10 cellular contexts compared by ENCODE assay signal in the genomic region with DNA sequence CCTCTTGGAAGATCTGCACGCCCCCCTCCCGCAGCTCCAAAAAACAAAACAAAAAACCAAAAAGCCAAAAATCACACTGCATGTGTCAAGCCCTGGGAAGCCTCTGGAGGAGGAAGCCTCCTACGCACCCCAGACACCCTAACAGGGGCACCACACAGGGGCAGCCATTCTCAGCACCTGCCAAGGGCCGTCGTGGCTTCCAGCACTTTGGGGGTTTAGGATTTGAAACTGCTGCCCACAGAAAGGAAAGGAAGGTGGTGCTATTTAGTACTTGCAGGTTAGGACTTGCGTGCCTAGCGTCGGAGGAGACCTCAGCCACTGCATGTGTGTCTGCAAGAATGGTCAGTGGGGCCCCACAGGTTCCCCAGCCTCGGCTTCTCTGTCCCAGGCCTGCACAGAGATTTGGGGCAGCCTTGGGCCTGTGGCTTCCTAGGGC. TPM values are rescaled to one million over a fixed set of nuclear protein-coding genes. Genes with fewer than 3 reads are reported as not detected.
A peak's percentile ranks its signal among the peaks of the same experiment; 100 is the strongest.
DNase-seq lines count a peak whose midpoint lies in the region; ATAC-seq and TF ChIP-seq lines count a peak whose summit lies in the region.
"Had no signal": no experiment of that assay in that cellular context is flagged by ENCODE, and none has a peak within 500 bp of the region (broad histone marks: within the 10 kb centered on the region; RNA-seq: fewer than 3 reads in every experiment).

No MANE protein-coding gene starts in this region.

- CTCF ChIA-PET in activated CD8-positive, alpha-beta T cell treated with anti-CD3 and anti-CD28 coated beads for 36 hours (lab: Charles Lee), result interaction anchor here (0.8 to 11.4 kb wide), 12 partner anchors 12 to 101 kb away, joined by 3 to 181 read pairs (median 8); no protein-coding TSS in a partner anchor

- intact Hi-C loops in activated CD4-positive, alpha-beta T cell treated with anti-CD3 and anti-CD28 coated beads, Interleukin-2, amount 10 ng/mL, durations not matched to agents 24 days and 14 days (cut with micrococcal nuclease), result no loop called here
- intact Hi-C loops in activated CD8-positive, alpha-beta T cell treated with anti-CD3 and anti-CD28 coated beads for 36 hours (cut with micrococcal nuclease), result loop anchor here (2.0 kb wide), 3 partner anchors 19 to 59 kb away; no protein-coding TSS in a partner anchor

- H3K36me3 Mint-ChIP-seq in activated CD4-positive, alpha-beta T cell treated with anti-CD3 and anti-CD28 coated beads, Interleukin-2, amount 10 ng/mL, durations not matched to agents 24 days and 14 days (ENCODE audit: low read depth), result no peaks in the 10 kb centered on the region
- peaks cover 5% of the 10 kb centered on the region for H3K36me3 Mint-ChIP-seq in activated CD8-positive, alpha-beta T cell treated with anti-CD3 and anti-CD28 coated beads for 36 hours (ENCODE audit: low read depth)

- peak; percentile 65 for DNase-seq in activated CD4-positive, alpha-beta T cell treated with anti-CD3 and anti-CD28 coated beads, Interleukin-2, amount 10 ng/mL, durations not matched to agents 24 days and 14 days
- DNase-seq in activated CD4-positive, alpha-beta T cell treated with anti-CD3 and anti-CD28 coated beads, Interleukin-2, amount 50 U/mL, for 4 hours, result no peak
- DNase-seq in activated CD8-positive, alpha-beta T cell treated with anti-CD3 and anti-CD28 coated beads for 36 hours, result peak; percentile 80
- peak; percentile 64 for DNase-seq in stimulated activated naive CD8-positive, alpha-beta T cell treated with anti-CD3 and anti-CD28 coated beads, Interleukin-15, Interleukin-2, amounts not matched to agents 100 U/mL and 50 U/mL, for 24 hours
- no peak for DNase-seq in DMS 273 treated with DMSO at 0.1 percent for 48 hours (lab: John Stamatoyannopoulos, UW)
- no peak for DNase-seq in KG1 (lab: John Stamatoyannopoulos, UW)
- no peak for DNase-seq in central memory CD4-positive, alpha-beta T cell
- DNase-seq: HFFc6 had no signal

- peak; percentile 37 for ATAC-seq in HG02798 (IDR thresholded peaks at IDR 0.05; ENCODE audit: poor library complexity, unreplicated experiment)
- ATAC-seq in activated CD8-positive, alpha-beta T cell treated with anti-CD3 and anti-CD28 coated beads for 36 hours, result peak; percentile 34
- peak; percentile 12 for ATAC-seq in stimulated activated naive CD8-positive, alpha-beta T cell treated with anti-CD3 and anti-CD28 coated beads, Interleukin-15, Interleukin-2, amounts not matched to agents 100 U/mL and 50 U/mL, for 24 hours

- TF ChIP-seq CTCF in activated CD8-positive, alpha-beta T cell treated with anti-CD3 and anti-CD28 coated beads for 36 hours (IDR thresholded peaks at IDR 0.05), result no peak

- peak overlapping the region; percentile 66 for H3K4me3 Mint-ChIP-seq in activated CD4-positive, alpha-beta T cell treated with anti-CD3 and anti-CD28 coated beads, Interleukin-2, amount 10 ng/mL, durations not matched to agents 24 days and 14 days
- H3K4me3 Mint-ChIP-seq in activated CD8-positive, alpha-beta T cell treated with anti-CD3 and anti-CD28 coated beads for 36 hours, result peak overlapping the region; percentile 74
- H3K4me3 Mint-ChIP-seq: HFFc6 had no signal

- peak overlapping the region; percentile 82 for H3K27ac Mint-ChIP-seq in activated CD4-positive, alpha-beta T cell treated with anti-CD3 and anti-CD28 coated beads, Interleukin-2, amount 10 ng/mL, durations not matched to agents 24 days and 14 days
- H3K27ac Mint-ChIP-seq in activated CD8-positive, alpha-beta T cell treated with anti-CD3 and anti-CD28 coated beads for 36 hours, result peak overlapping the region; percentile 98
- H3K27ac Mint-ChIP-seq: HFFc6 had no signal

- POLR2A ChIA-PET in activated CD8-positive, alpha-beta T cell treated with anti-CD3 and anti-CD28 coated beads for 36 hours (lab: Charles Lee), result interaction anchor here (0.8 to 10.0 kb wide), 12 partner anchors 13 to 68 kb away, joined by 3 to 86 read pairs (median 6); no protein-coding TSS in a partner anchor

- peaks cover 26% of the 10 kb centered on the region for H3K27me3 Mint-ChIP-seq in activated CD4-positive, alpha-beta T cell treated with anti-CD3 and anti-CD28 coated beads, Interleukin-2, amount 10 ng/mL, durations not matched to agents 24 days and 14 days
- no peaks in the 10 kb centered on the region for H3K27me3 Mint-ChIP-seq in activated CD8-positive, alpha-beta T cell treated with anti-CD3 and anti-CD28 coated beads for 36 hours

- H3K4me1 Mint-ChIP-seq in activated CD4-positive, alpha-beta T cell treated with anti-CD3 and anti-CD28 coated beads, Interleukin-2, amount 10 ng/mL, durations not matched to agents 24 days and 14 days, result peaks cover 38% of the 10 kb centered on the region
- H3K4me1 Mint-ChIP-seq in activated CD8-positive, alpha-beta T cell treated with anti-CD3 and anti-CD28 coated beads for 36 hours (ENCODE audit: low read depth), result peaks cover 66% of the 10 kb centered on the region

- H3K9me3 Mint-ChIP-seq in activated CD4-positive, alpha-beta T cell treated with anti-CD3 and anti-CD28 coated beads, Interleukin-2, amount 10 ng/mL, durations not matched to agents 24 days and 14 days, result no peaks in the 10 kb centered on the region
- no peaks in the 10 kb centered on the region for H3K9me3 Mint-ChIP-seq in activated CD8-positive, alpha-beta T cell treated with anti-CD3 and anti-CD28 coated beads for 36 hours
- H3K9me3 Mint-ChIP-seq: HFFc6 had no signal

RNA-seq across cellular contexts. Expression of a gene that starts 0.4 kb away (rescaled TPM):
- total RNA-seq in activated CD4-positive, alpha-beta T cell treated with anti-CD3 and anti-CD28 coated beads, Interleukin-2, amount 10 ng/mL, durations not matched to agents 24 days and 14 days, result 0.23 and 0.38 TPM in 2 replicates
- total RNA-seq in activated CD8-positive, alpha-beta T cell treated with anti-CD3 and anti-CD28 coated beads for 36 hours, result 1 to 10 TPM; 5.0 to 5.3 TPM
- total RNA-seq: HFFc6, thoracic aorta had no signal

Comparison
In these comparisons a context has a peak if more than half of its experiments do, and no peak if none do; other contexts are left out.
1. DNase-seq: peak in activated CD4-positive, alpha-beta T cell treated with anti-CD3 and anti-CD28 coated beads, Interleukin-2, amount 10 ng/mL, durations not matched to agents 24 days and 14 days (single experiment), activated CD8-positive, alpha-beta T cell treated with anti-CD3 and anti-CD28 coated beads for 36 hours (single experiment) and stimulated activated naive CD8-positive, alpha-beta T cell treated with anti-CD3 and anti-CD28 coated beads, Interleukin-15, Interleukin-2, amounts not matched to agents 100 U/mL and 50 U/mL, for 24 hours (single experiment); none in activated CD4-positive, alpha-beta T cell treated with anti-CD3 and anti-CD28 coated beads, Interleukin-2, amount 50 U/mL, for 4 hours (0 of 2), DMS 273 treated with DMSO at 0.1 percent for 48 hours (single experiment), KG1 (single experiment) and central memory CD4-positive, alpha-beta T cell (single experiment).
2. Peak in every context shown above with its lines, with median percentiles within 50 percentile points of each other: ATAC-seq.